8 cellular contexts compared by ENCODE assay signal in the genomic region with DNA sequence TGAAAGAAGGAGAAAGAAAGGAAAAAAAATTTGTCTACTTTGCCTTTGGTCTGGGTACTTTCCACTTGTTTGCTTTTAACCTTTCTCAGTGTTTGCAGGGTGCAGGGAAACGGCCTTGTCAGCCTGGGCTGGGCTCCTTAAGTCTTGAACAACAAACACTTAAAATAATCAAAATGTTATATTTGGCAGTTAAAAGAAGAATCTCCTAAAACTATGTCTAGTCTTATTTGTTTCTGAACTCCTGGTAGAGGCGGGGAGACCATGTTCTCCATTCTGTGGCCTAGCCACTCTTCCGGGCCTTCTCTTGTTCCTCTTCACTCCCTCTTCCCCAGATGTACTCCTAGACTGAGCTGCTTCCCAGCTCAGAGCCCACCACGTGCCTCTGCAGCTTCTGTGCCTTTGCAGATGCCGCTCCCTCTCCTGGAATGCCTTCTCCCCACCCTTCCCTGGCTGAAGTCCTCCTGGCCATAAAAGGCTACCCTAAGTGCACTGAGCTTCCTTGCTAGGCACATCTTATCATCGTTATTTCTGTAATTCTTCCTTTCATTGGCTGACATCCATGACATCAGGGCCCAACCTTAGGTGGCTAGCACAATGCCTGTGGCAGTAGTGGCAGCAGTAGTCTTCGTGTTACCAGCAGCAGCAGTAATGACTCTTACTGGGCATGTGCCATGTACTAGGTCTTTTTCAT.
DNase-seq lines count a peak whose midpoint lies in the region; FAIRE-seq and TF ChIP-seq lines count a peak whose summit lies in the region.

No MANE protein-coding gene starts in this region.

- H3K36me3 ChIP-seq in skeletal muscle tissue (ENCODE audit: control insufficient read depth in 3 of 3, insufficient read depth in 3 of 3, low read length in 3 of 3): no peaks in the 10 kb centered on the region

- no peaks in the 10 kb centered on the region for H3K27me3 Mint-ChIP-seq in activated naive CD8-positive, alpha-beta T cell

- TF ChIP-seq CTCF in GM13977 (IDR thresholded peaks at IDR 0.05; ENCODE audit: extremely low read depth, insufficient read depth, missing control alignments): no peak

- no peak for FAIRE-seq in RCC 7860 (lab: Jason Lieb, UNC)

- peaks cover 48% of the 10 kb centered on the region for H3K4me1 Mint-ChIP-seq in activated naive CD8-positive, alpha-beta T cell (ENCODE audit: low read depth)

- H3K4me1 ChIP-seq in skeletal muscle tissue (ENCODE audit: control insufficient read depth in 3 of 3, insufficient read depth in 3 of 3, low read length in 3 of 3): peaks cover 0 to 15% (median 14%) of the 10 kb centered on the region in 3 donors

- H3K9ac ChIP-seq in skeletal muscle tissue (ENCODE audit: low read depth in 1 of 3, low read length in 3 of 3): peak overlapping the region in 1 of 3 donors; percentile 32

- H3K9me3 Mint-ChIP-seq in activated naive CD8-positive, alpha-beta T cell (ENCODE audit: low read depth): no peaks in the 10 kb centered on the region

- H3K27me3 ChIP-seq in skeletal muscle tissue (ENCODE audit: control insufficient read depth in 3 of 3, insufficient read depth in 3 of 3, low read length in 3 of 3): no peaks in the 10 kb centered on the region

- peaks cover 5% of the 10 kb centered on the region for H3K36me3 Mint-ChIP-seq in activated naive CD8-positive, alpha-beta T cell

- in situ Hi-C loops in GM13977 (cut with MboI; ENCODE audit: low pct_unique_long_range_greater_than_20kb, low sequenced_read_pairs, unreplicated experiment): no loop called here

- peak overlapping the region; percentile 6 for H3K4me3 Mint-ChIP-seq in activated naive CD8-positive, alpha-beta T cell

- H3K4me3 ChIP-seq in skeletal muscle tissue (ENCODE audit: low read length in 3 of 3): no peak overlapping the region

- H3K9me3 ChIP-seq in skeletal muscle tissue (ENCODE audit: control insufficient read depth in 3 of 3, low read length in 3 of 3): no peaks in the 10 kb centered on the region

- peak overlapping the region; percentile 56 for H3K27ac ChIP-seq in skeletal muscle tissue (ENCODE audit: low read depth, low read length)

- peak; percentile 32 for DNase-seq in GM13977 (ENCODE audit: low spot score)
- DNase-seq in hippocampal formation (lab: John Stamatoyannopoulos, UW): peak; percentile 26 to 48
- no peak for DNase-seq in SIG-M5 (lab: John Stamatoyannopoulos, UW)
- DNase-seq in NCI-H69 (lab: John Stamatoyannopoulos, UW): no peak
- no peak for DNase-seq in NCI-H524 (lab: John Stamatoyannopoulos, UW)
- no peak for DNase-seq in RCC 7860 (ENCODE audit: low spot score)

- peak overlapping the region; percentile 70 for H3K27ac Mint-ChIP-seq in activated naive CD8-positive, alpha-beta T cell

Comparison
In these comparisons a context has a peak if more than half of its experiments do, and no peak if none do; other contexts are left out.
1. DNase-seq: peak in GM13977 (single experiment) and hippocampal formation (2 of 2); none in SIG-M5 (single experiment), NCI-H69 (single experiment), NCI-H524 (0 of 2) and RCC 7860 (single experiment).